Comparison of ENCODE assay signal across 11 cellular contexts in the genomic region with DNA sequence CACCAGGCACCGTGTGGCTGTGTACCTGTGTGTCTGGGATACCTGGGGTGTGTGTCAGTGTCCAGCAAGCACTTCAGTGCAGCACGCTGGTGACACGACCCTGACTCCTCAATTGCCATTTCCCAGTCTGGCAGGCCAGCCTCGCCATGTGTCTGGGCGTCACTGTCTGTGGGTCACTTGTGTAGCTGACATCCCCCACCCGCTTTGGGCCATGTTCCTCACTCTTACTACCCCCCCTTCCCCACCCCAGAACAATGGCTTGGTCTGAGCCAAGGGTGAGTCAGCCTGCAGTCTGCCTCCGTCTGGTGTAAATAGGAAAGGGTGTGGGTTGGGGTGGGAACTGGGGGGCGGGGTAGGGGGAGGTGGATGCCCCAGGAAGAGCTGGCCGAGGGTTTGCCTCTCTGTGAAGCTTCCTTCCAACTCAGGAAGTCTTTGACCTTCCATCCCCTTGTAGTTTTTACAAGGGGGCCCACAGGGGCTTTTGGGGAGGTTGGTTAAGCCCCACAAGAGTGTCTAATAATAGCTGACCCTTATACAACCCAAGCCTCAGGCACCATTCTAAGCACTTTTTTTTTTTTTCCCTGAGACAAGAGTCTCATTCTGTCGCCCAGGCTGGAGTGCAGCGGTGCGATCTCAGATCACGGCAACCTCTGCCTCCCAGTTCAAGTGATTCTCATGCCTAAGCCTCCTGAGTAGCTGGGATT. TPM values are rescaled to one million over a fixed set of nuclear protein-coding genes. Genes with fewer than 3 reads are reported as not detected.
A peak's percentile ranks its signal among the peaks of the same experiment; 100 is the strongest.
DNase-seq lines count a peak whose midpoint lies in the region; ATAC-seq, FAIRE-seq and TF ChIP-seq lines count a peak whose summit lies in the region.
"Had no signal": no experiment of that assay in that cellular context is flagged by ENCODE, and none has a peak within 500 bp of the region (broad histone marks: within the 10 kb centered on the region; RNA-seq: fewer than 3 reads in every experiment).

No MANE protein-coding gene starts in this region.

- no peak overlapping the region for H3K4me3 ChIP-seq in RWPE2 (ENCODE audit: severe bottlenecking)
- H3K4me3 ChIP-seq in epithelial cell of esophagus (ENCODE audit: low read length), result no peak overlapping the region
- no peak overlapping the region for H3K4me3 ChIP-seq in HepG2 (replicated peaks in 1 of 3; ENCODE audit: insufficient read depth in 1 of 3, low read depth in 2 of 3, low read length in 3 of 3)

- H3K36me3 ChIP-seq in RWPE2 (ENCODE audit: low read depth), result no peaks in the 10 kb centered on the region
- no peaks in the 10 kb centered on the region for H3K36me3 ChIP-seq in HepG2 (replicated peaks in 1 of 2; ENCODE audit: control insufficient read depth in 1 of 2, insufficient read depth in 2 of 2, low read length in 2 of 2)

- ATAC-seq in RWPE2 (ENCODE audit: low read depth) (peak; percentile 72), HepG2 (no peak), HG03025 (IDR thresholded peaks at IDR 0.05; ENCODE audit: low FRiP score, unreplicated experiment) (no peak), GM18868 (IDR thresholded peaks at IDR 0.05; ENCODE audit: unreplicated experiment) (no peak)
- ATAC-seq: natural killer cell treated with Interleukin-12 subunit alpha and Interleukin-12 subunit beta and Interleukin-15 and Interleukin-18, amount 100 ng/mL, for 72 hours had no signal

- POLR2A ChIA-PET in HepG2 (lab: Yijun Ruan, JAX), result interaction anchor here (0.6 kb wide), 1 partner anchor 201 kb away, joined by 4 read pairs; no protein-coding TSS in a partner anchor

- H3K9me3 ChIP-seq in RWPE2 (ENCODE audit: severe bottlenecking) (no peaks in the 10 kb centered on the region), HepG2 (ENCODE audit: low read length) (no peaks in the 10 kb centered on the region)

- H3K27me3 ChIP-seq in RWPE2 (ENCODE audit: insufficient read depth, poor library complexity, severe bottlenecking), result no peaks in the 10 kb centered on the region
- peaks cover 3 to 22% of the 10 kb centered on the region in 2 experiments; a peak in 2 of 5 replicates for H3K27me3 ChIP-seq in HepG2 (ENCODE audit: control insufficient read depth in 1 of 2, insufficient read depth in 2 of 2, low read length in 2 of 2)

- 16% methylated on average over 11 of the region's 13 CpGs for WGBS in HepG2 (ENCODE audit: low lambda C conversion rate)

- H3K79me2 ChIP-seq in HepG2 (ENCODE audit: insufficient read depth, low read length), result no peaks in the 10 kb centered on the region

- CTCF ChIA-PET in HepG2 (lab: Yijun Ruan, JAX; ENCODE audit: low intra/inter-chr PET ratio, low total read pairs), result no interaction called here

- DNase-seq in RWPE2 (ENCODE audit: low spot score) (no peak), epithelial cell of esophagus (ENCODE audit: low read depth) (peak; percentile 70), HepG2 (ENCODE audit: low spot score) (peak; percentile 38), urothelium cell line (ENCODE audit: low spot score) (peak; percentile 94), NCI-H226 (no peak)
- DNase-seq: activated naive CD4-positive, alpha-beta T cell treated with Interleukin-2 at 50 U/mL for 16 hours; NCI-H774 had no signal

- intact Hi-C loops in HepG2 (cut with micrococcal nuclease; ENCODE audit: unreplicated experiment), result loop anchor here (2.0 kb wide), 1 partner anchor 81 kb away; no protein-coding TSS in a partner anchor

- TF ChIP-seq POLR2A in HepG2 (IDR thresholded peaks at IDR 0.05; ENCODE audit: insufficient read depth in 1 of 2, low read depth in 2 of 2, low read length in 2 of 2), result no peak

- no TSS peak for BruUV-seq in HepG2 (replicated peaks; lab: Mats Ljungman, UMichigan)

- H3K4me1 ChIP-seq in RWPE2 (ENCODE audit: insufficient read depth, poor library complexity, severe bottlenecking) (peaks cover 5% of the 10 kb centered on the region), HepG2 (ENCODE audit: insufficient read depth, low read length) (no peaks in the 10 kb centered on the region)

- no peak overlapping the region for H3K4me2 ChIP-seq in HepG2 (ENCODE audit: low read depth, low read length)

- no peak for TF ChIP-seq RAD21 in HepG2 (CRISPR knock-in tag; IDR thresholded peaks at IDR 0.05)

- H4K20me1 ChIP-seq in HepG2 (ENCODE audit: insufficient read depth, low read length), result no peaks in the 10 kb centered on the region

- H2AFZ ChIP-seq in HepG2 (ENCODE audit: low read length), result no peak overlapping the region

- no peak for FAIRE-seq in HepG2 (lab: Jason Lieb, UNC)
- peak; percentile 88 for FAIRE-seq in urothelium cell line (lab: Jason Lieb, UNC)

- no peak for TF ChIP-seq CTCF in RWPE2 (IDR thresholded peaks at IDR 0.05; ENCODE audit: poor library complexity, severe bottlenecking)
- no peak for TF ChIP-seq CTCF in epithelial cell of esophagus (IDR thresholded peaks at IDR 0.05; ENCODE audit: insufficient read depth, low read depth, low read length, missing control alignments)
- TF ChIP-seq CTCF in HepG2 (CRISPR knock-in tag; IDR thresholded peaks at IDR 0.05), result no peak

- H3K9ac ChIP-seq in HepG2 (ENCODE audit: insufficient read depth, low read depth, low read length), result no peak overlapping the region

- in situ Hi-C loops in HepG2 (cut with HindIII; ENCODE audit: extremely low pct_ligation_motif_present, low pct_unique_long_range_greater_than_20kb), result no loop called here

- TF ChIP-seq EP300 in HepG2 (IDR thresholded peaks at IDR 0.05; ENCODE audit: low read depth in 2 of 2, low read length in 2 of 2) (no peak), HepG2 (CRISPR knock-in tag; IDR thresholded peaks at IDR 0.05; ENCODE audit: borderline replicate concordance) (no peak)

- H3K27ac ChIP-seq in RWPE2 (ENCODE audit: poor library complexity, severe bottlenecking) (peak overlapping the region; percentile 19), HepG2 (ENCODE audit: extremely low read length, insufficient read depth, low read length) (no peak overlapping the region)

RNA-seq across cellular contexts. Expression of a gene that starts 17.6 kb away (rescaled TPM):
- total RNA-seq in HepG2 (2016; rRNA removed; fragmentation: Illumina TruSeq; extraction: Trizol), result not detected in 2 replicates
- not detected in 2 replicates for total RNA-seq in HepG2 (2016; cell fraction: cytosol; rRNA removed; fragmentation: Illumina TruSeq; extraction: Trizol; ENCODE audit: low read depth)
- not detected in 2 replicates for total RNA-seq in HepG2 (2016; cell fraction: insoluble cytoplasmic fraction; rRNA removed; fragmentation: Illumina TruSeq; extraction: Trizol)
- total RNA-seq in HepG2 (2016; cell fraction: membrane; rRNA removed; fragmentation: Illumina TruSeq; extraction: Trizol), result not detected in 2 replicates
- total RNA-seq in HepG2 (2016; cell fraction: nucleus; rRNA removed; fragmentation: Illumina TruSeq; extraction: Trizol), result not detected in 2 replicates
- polyA plus RNA-seq in HepG2 (2011; rRNA removed), result not detected in 2 replicates
- polyA plus RNA-seq in HepG2 (2011; cell fraction: cytosol; rRNA removed), result not detected in 2 replicates
- not detected in 2 replicates for polyA plus RNA-seq in HepG2 (2011; cell fraction: nucleus; rRNA removed)
- not detected in 2 replicates for polyA plus RNA-seq in HepG2 (2012)
- not detected in 2 replicates for polyA plus RNA-seq in HepG2 (2016; cell fraction: cytosol; fragmentation: Illumina TruSeq; extraction: Trizol; ENCODE audit: low read depth)
- polyA plus RNA-seq in HepG2 (2016; cell fraction: insoluble cytoplasmic fraction; fragmentation: Illumina TruSeq; extraction: Trizol; ENCODE audit: low read depth), result not detected in 2 replicates
- not detected in 2 replicates for polyA plus RNA-seq in HepG2 (2016; cell fraction: membrane; fragmentation: Illumina TruSeq; extraction: Trizol; ENCODE audit: low read depth)
- not detected in 2 replicates for polyA plus RNA-seq in HepG2 (2016; cell fraction: nucleus; fragmentation: Illumina TruSeq; extraction: Trizol; ENCODE audit: insufficient read depth, low read depth)
- polyA minus RNA-seq in HepG2 (2011; rRNA and poly(A)+ RNA removed; ENCODE audit: low replicate concordance), result not detected in 2 replicates
- not detected in 2 replicates for polyA minus RNA-seq in HepG2 (2011; cell fraction: cytosol; rRNA and poly(A)+ RNA removed)
- not detected in 2 replicates for polyA minus RNA-seq in HepG2 (2011; cell fraction: nucleus; rRNA and poly(A)+ RNA removed)
- total RNA-seq: fibroblast of lung; natural killer cell treated with Interleukin-12 subunit alpha and Interleukin-12 subunit beta and Interleukin-15 and Interleukin-18, amount 100 ng/mL, for 72 hours had no signal

RNA-seq across cellular contexts. Expression of a gene that starts 39.2 kb away (rescaled TPM):
- total RNA-seq in HepG2 (2016; rRNA removed; fragmentation: Illumina TruSeq; extraction: Trizol), result 3.3 and 4.2 TPM in 2 replicates
- 0.53 and 0.71 TPM in 2 replicates for total RNA-seq in HepG2 (2016; cell fraction: cytosol; rRNA removed; fragmentation: Illumina TruSeq; extraction: Trizol; ENCODE audit: low read depth)
- 2.2 and 3.8 TPM in 2 replicates for total RNA-seq in HepG2 (2016; cell fraction: insoluble cytoplasmic fraction; rRNA removed; fragmentation: Illumina TruSeq; extraction: Trizol)
- total RNA-seq in HepG2 (2016; cell fraction: membrane; rRNA removed; fragmentation: Illumina TruSeq; extraction: Trizol), result 0.74 and 1.1 TPM in 2 replicates
- total RNA-seq in HepG2 (2016; cell fraction: nucleus; rRNA removed; fragmentation: Illumina TruSeq; extraction: Trizol), result 4.0 and 4.2 TPM in 2 replicates
- polyA plus RNA-seq in HepG2 (2011; rRNA removed), result 4.9 and 6.0 TPM in 2 replicates
- 3.1 and 4.4 TPM in 2 replicates for polyA plus RNA-seq in HepG2 (2011; cell fraction: cytosol; rRNA removed)
- polyA plus RNA-seq in HepG2 (2011; cell fraction: nucleus; rRNA removed), result 22.6 and 26.0 TPM in 2 replicates
- polyA plus RNA-seq in HepG2 (2012), result 4.4 and 5.7 TPM in 2 replicates
- 0.61 and 0.75 TPM in 2 replicates for polyA plus RNA-seq in HepG2 (2016; cell fraction: cytosol; fragmentation: Illumina TruSeq; extraction: Trizol; ENCODE audit: low read depth)
- polyA plus RNA-seq in HepG2 (2016; cell fraction: insoluble cytoplasmic fraction; fragmentation: Illumina TruSeq; extraction: Trizol; ENCODE audit: low read depth), result 4.7 and 5.4 TPM in 2 replicates
- polyA plus RNA-seq in HepG2 (2016; cell fraction: membrane; fragmentation: Illumina TruSeq; extraction: Trizol; ENCODE audit: low read depth), result 0.81 and 1.2 TPM in 2 replicates
- 12.9 and 13.8 TPM in 2 replicates for polyA plus RNA-seq in HepG2 (2016; cell fraction: nucleus; fragmentation: Illumina TruSeq; extraction: Trizol; ENCODE audit: insufficient read depth, low read depth)
- 4.8 and 6.4 TPM in 2 replicates for polyA minus RNA-seq in HepG2 (2011; rRNA and poly(A)+ RNA removed; ENCODE audit: low replicate concordance)
- polyA minus RNA-seq in HepG2 (2011; cell fraction: cytosol; rRNA and poly(A)+ RNA removed), result 1.9 and 2.6 TPM in 2 replicates
- polyA minus RNA-seq in HepG2 (2011; cell fraction: nucleus; rRNA and poly(A)+ RNA removed), result 8.2 and 9.9 TPM in 2 replicates

RNA-seq across cellular contexts. Expression of a gene that starts 41.5 kb away (rescaled TPM):
- not detected in 2 replicates for total RNA-seq in HepG2 (2016; rRNA removed; fragmentation: Illumina TruSeq; extraction: Trizol)
- not detected in 2 replicates for total RNA-seq in HepG2 (2016; cell fraction: cytosol; rRNA removed; fragmentation: Illumina TruSeq; extraction: Trizol; ENCODE audit: low read depth)
- total RNA-seq in HepG2 (2016; cell fraction: insoluble cytoplasmic fraction; rRNA removed; fragmentation: Illumina TruSeq; extraction: Trizol), result not detected in 2 replicates
- not detected in 2 replicates for total RNA-seq in HepG2 (2016; cell fraction: membrane; rRNA removed; fragmentation: Illumina TruSeq; extraction: Trizol)
- not detected in 2 replicates for total RNA-seq in HepG2 (2016; cell fraction: nucleus; rRNA removed; fragmentation: Illumina TruSeq; extraction: Trizol)
- not detected in 2 replicates for polyA plus RNA-seq in HepG2 (2011; rRNA removed)
- polyA plus RNA-seq in HepG2 (2011; cell fraction: cytosol; rRNA removed), result not detected in 2 replicates
- polyA plus RNA-seq in HepG2 (2011; cell fraction: nucleus; rRNA removed), result 0.07 TPM in 1 of 2 replicates, not detected in the other
- polyA plus RNA-seq in HepG2 (2012), result not detected in 2 replicates
- not detected in 2 replicates for polyA plus RNA-seq in HepG2 (2016; cell fraction: cytosol; fragmentation: Illumina TruSeq; extraction: Trizol; ENCODE audit: low read depth)
- polyA plus RNA-seq in HepG2 (2016; cell fraction: insoluble cytoplasmic fraction; fragmentation: Illumina TruSeq; extraction: Trizol; ENCODE audit: low read depth), result not detected in 2 replicates
- polyA plus RNA-seq in HepG2 (2016; cell fraction: membrane; fragmentation: Illumina TruSeq; extraction: Trizol; ENCODE audit: low read depth), result not detected in 2 replicates
- polyA plus RNA-seq in HepG2 (2016; cell fraction: nucleus; fragmentation: Illumina TruSeq; extraction: Trizol; ENCODE audit: insufficient read depth, low read depth), result not detected in 2 replicates
- polyA minus RNA-seq in HepG2 (2011; rRNA and poly(A)+ RNA removed; ENCODE audit: low replicate concordance), result not detected in 2 replicates
- polyA minus RNA-seq in HepG2 (2011; cell fraction: cytosol; rRNA and poly(A)+ RNA removed), result not detected in 2 replicates
- polyA minus RNA-seq in HepG2 (2011; cell fraction: nucleus; rRNA and poly(A)+ RNA removed), result not detected in 2 replicates
- total RNA-seq: fibroblast of lung; natural killer cell treated with Interleukin-12 subunit alpha and Interleukin-12 subunit beta and Interleukin-15 and Interleukin-18, amount 100 ng/mL, for 72 hours had no signal
- polyA plus RNA-seq: fibroblast of lung had no signal

RNA-seq across cellular contexts. Expression of a gene that starts 53.6 kb away (rescaled TPM):
- total RNA-seq in HepG2 (2016; rRNA removed; fragmentation: Illumina TruSeq; extraction: Trizol), result 2.7 TPM in 2 replicates
- 4.3 and 5.1 TPM in 2 replicates for total RNA-seq in HepG2 (2016; cell fraction: cytosol; rRNA removed; fragmentation: Illumina TruSeq; extraction: Trizol; ENCODE audit: low read depth)
- total RNA-seq in HepG2 (2016; cell fraction: insoluble cytoplasmic fraction; rRNA removed; fragmentation: Illumina TruSeq; extraction: Trizol), result 1.9 and 2.9 TPM in 2 replicates
- total RNA-seq in HepG2 (2016; cell fraction: membrane; rRNA removed; fragmentation: Illumina TruSeq; extraction: Trizol), result 9.0 and 9.5 TPM in 2 replicates
- total RNA-seq in HepG2 (2016; cell fraction: nucleus; rRNA removed; fragmentation: Illumina TruSeq; extraction: Trizol), result 2.3 and 2.8 TPM in 2 replicates
- 2.2 and 2.3 TPM in 2 replicates for polyA plus RNA-seq in HepG2 (2011; rRNA removed)
- 1.5 and 1.6 TPM in 2 replicates for polyA plus RNA-seq in HepG2 (2011; cell fraction: cytosol; rRNA removed)
- 5.0 and 5.9 TPM in 2 replicates for polyA plus RNA-seq in HepG2 (2011; cell fraction: nucleus; rRNA removed)
- polyA plus RNA-seq in HepG2 (2012), result 5.1 and 6.0 TPM in 2 replicates
- 21.8 and 22.7 TPM in 2 replicates for polyA plus RNA-seq in HepG2 (2016; cell fraction: cytosol; fragmentation: Illumina TruSeq; extraction: Trizol; ENCODE audit: low read depth)
- 6.5 and 9.2 TPM in 2 replicates for polyA plus RNA-seq in HepG2 (2016; cell fraction: insoluble cytoplasmic fraction; fragmentation: Illumina TruSeq; extraction: Trizol; ENCODE audit: low read depth)
- polyA plus RNA-seq in HepG2 (2016; cell fraction: membrane; fragmentation: Illumina TruSeq; extraction: Trizol; ENCODE audit: low read depth), result 27.3 and 32.0 TPM in 2 replicates
- 16.7 and 17.0 TPM in 2 replicates for polyA plus RNA-seq in HepG2 (2016; cell fraction: nucleus; fragmentation: Illumina TruSeq; extraction: Trizol; ENCODE audit: insufficient read depth, low read depth)
- 0.23 and 1.9 TPM in 2 replicates for polyA minus RNA-seq in HepG2 (2011; rRNA and poly(A)+ RNA removed; ENCODE audit: low replicate concordance)
- polyA minus RNA-seq in HepG2 (2011; cell fraction: cytosol; rRNA and poly(A)+ RNA removed), result 2.7 and 2.8 TPM in 2 replicates
- polyA minus RNA-seq in HepG2 (2011; cell fraction: nucleus; rRNA and poly(A)+ RNA removed), result 2.4 TPM in 2 replicates

Comparison
In these comparisons a context has a peak if more than half of its experiments do, and no peak if none do; other contexts are left out.
1. DNase-seq: peak in epithelial cell of esophagus (single experiment), HepG2 (single experiment) and urothelium cell line (single experiment); none in RWPE2 (single experiment) and NCI-H226 (single experiment).